In genomic region chr4:135007400-135007799, GRCh38 we compare ENCODE assay signal across 24 cellular contexts.
"Had no signal": no experiment of that assay in that cellular context is flagged by ENCODE, and none has a peak within 500 bp of the region (broad histone marks: within the 10 kb centered on the region; RNA-seq: fewer than 3 reads in every experiment).

No MANE protein-coding gene starts in this region.

- H3K9me3 ChIP-seq: colonic mucosa, esophagus squamous epithelium, gastrocnemius medialis, left lung, lower lobe of right lung, mucosa of descending colon had no signal

- H3K36me3 ChIP-seq: colonic mucosa, esophagus squamous epithelium, gastrocnemius medialis, heart right ventricle, left lung, lower lobe of right lung had no signal

- ATAC-seq: effector memory CD8-positive, alpha-beta T cell; esophagus mucosa; gastrocnemius medialis; heart right ventricle; left cardiac atrium; left lung; left ventricle myocardium superior; lower lobe of right lung; mucosa of descending colon had no signal

- DNase-seq: colonic mucosa; cortex of kidney; effector CD8-positive, alpha-beta T cell; effector memory CD8-positive, alpha-beta T cell; endodermal cell; erythroblast; esophagus squamous epithelium; foreskin fibroblast; foreskin melanocyte; gastrocnemius medialis; glutamatergic neuron; head of caudate nucleus; heart right ventricle; hippocampal formation; left cardiac atrium; left lung; left ventricle myocardium superior; lower lobe of right lung; mesenchymal stem cell; mucosa of descending colon had no signal

- H3K27me3 ChIP-seq: colonic mucosa, esophagus squamous epithelium, gastrocnemius medialis, heart right ventricle, left lung had no signal

- H3K4me1 ChIP-seq: colonic mucosa, esophagus squamous epithelium, gastrocnemius medialis, heart right ventricle, left lung, lower lobe of right lung had no signal

- FAIRE-seq: islet of Langerhans, keratinocyte had no signal

- H3K27ac ChIP-seq: colonic mucosa, epithelial cell of prostate, esophagus squamous epithelium, gastrocnemius medialis, heart right ventricle, left lung, lower lobe of right lung had no signal

- H3K4me3 ChIP-seq: colonic mucosa, esophagus squamous epithelium, gastrocnemius medialis, heart right ventricle, left lung, lower lobe of right lung, mucosa of descending colon had no signal
